8 cellular contexts compared by ENCODE assay signal in the genomic region with DNA sequence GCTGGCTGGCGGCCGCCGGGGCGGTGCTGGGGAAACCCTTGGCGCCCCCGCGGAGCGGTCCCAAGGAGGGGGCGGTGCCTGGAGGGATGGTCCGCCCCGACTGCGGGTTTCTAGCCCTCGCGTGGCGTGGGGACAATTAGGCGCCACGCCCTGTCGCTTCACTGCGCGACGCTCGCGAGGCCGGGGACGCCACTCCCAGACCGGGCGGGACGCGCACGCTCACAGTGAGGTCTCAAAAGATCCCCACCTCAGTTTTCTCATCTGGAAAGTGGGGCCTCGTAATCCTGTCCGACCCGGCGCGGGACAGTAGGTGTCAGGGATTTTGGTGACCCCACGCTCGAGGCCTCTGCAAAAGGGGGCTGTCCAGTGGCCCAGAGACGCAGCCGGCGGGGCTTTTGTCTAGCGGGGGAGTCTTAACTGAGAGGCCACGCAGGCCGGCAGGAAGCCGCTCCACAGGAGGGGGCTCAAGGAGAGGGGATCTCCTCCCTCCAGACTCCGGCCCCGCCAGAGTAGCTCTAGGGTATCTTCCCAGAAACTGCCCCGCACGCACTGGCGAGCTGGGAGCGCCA. TPM values are rescaled to one million over a fixed set of nuclear protein-coding genes. Genes with fewer than 3 reads are reported as not detected.
DNase-seq lines count a peak whose midpoint lies in the region; ATAC-seq and TF ChIP-seq lines count a peak whose summit lies in the region.

No MANE protein-coding gene starts in this region.

- no peaks in the 10 kb centered on the region for H3K27me3 ChIP-seq in lung (ENCODE audit: control insufficient read depth, insufficient read depth)

- H3K36me3 ChIP-seq in lung (ENCODE audit: control insufficient read depth in 2 of 2, insufficient read depth in 2 of 2, low read length in 2 of 2), result peaks cover 0 to 10% of the 10 kb centered on the region in 2 donors

- peaks cover 10% of the 10 kb centered on the region for H3K36me3 Mint-ChIP-seq in activated CD4-positive, alpha-beta T cell treated with anti-CD3 and anti-CD28 coated beads, Interleukin-2, amount 10 ng/mL, durations not matched to agents 24 days and 14 days (ENCODE audit: low read depth)

- H3K27me3 Mint-ChIP-seq in activated CD4-positive, alpha-beta T cell treated with anti-CD3 and anti-CD28 coated beads, Interleukin-2, amount 10 ng/mL, durations not matched to agents 24 days and 14 days, result no peaks in the 10 kb centered on the region

- no peaks in the 10 kb centered on the region for H3K9me3 Mint-ChIP-seq in activated CD4-positive, alpha-beta T cell treated with anti-CD3 and anti-CD28 coated beads, Interleukin-2, amount 10 ng/mL, durations not matched to agents 24 days and 14 days

- 0% methylated on average over 50 of the region's 50 CpGs for WGBS in lung, 2 donors

- H3K9me3 ChIP-seq in lung (ENCODE audit: control insufficient read depth in 2 of 2, insufficient read depth in 1 of 2, low read length in 1 of 2), result no peaks in the 10 kb centered on the region

- DNase-seq in DMS53 (lab: John Stamatoyannopoulos, UW) (peak; percentile 77), DMS53 treated with DMSO at 0.1 percent for 48 hours (lab: John Stamatoyannopoulos, UW; ENCODE audit: unreplicated experiment) (no peak), NCI-H226 (peak; percentile 64), dermis blood vessel endothelial cell (peak; percentile 75), lung (ENCODE audit: low spot score) (peak; percentile 81)
- peak; percentile 98 for DNase-seq in activated CD4-positive, alpha-beta T cell treated with anti-CD3 and anti-CD28 coated beads, Interleukin-2, amount 10 ng/mL, durations not matched to agents 24 days and 14 days
- peak; percentile 68 to 83 (median 71) for DNase-seq in stimulated activated CD4-positive, alpha-beta T cell treated with anti-CD3 and anti-CD28 coated beads, TNF-alpha, amount 100 ng/mL, for 24 hours (ENCODE audit: low read depth in 3 of 3)

- H3K4me3 Mint-ChIP-seq in activated CD4-positive, alpha-beta T cell treated with anti-CD3 and anti-CD28 coated beads, Interleukin-2, amount 10 ng/mL, durations not matched to agents 24 days and 14 days, result peak overlapping the region; percentile 95

- H3K4me1 Mint-ChIP-seq in activated CD4-positive, alpha-beta T cell treated with anti-CD3 and anti-CD28 coated beads, Interleukin-2, amount 10 ng/mL, durations not matched to agents 24 days and 14 days, result peaks cover 37% of the 10 kb centered on the region

- H3K4me3 ChIP-seq in lung, result peak overlapping the region; percentile 94

- H3K4me1 ChIP-seq in lung (ENCODE audit: control insufficient read depth in 2 of 2, insufficient read depth in 2 of 2, low read length in 2 of 2), result peaks cover 10 to 12% of the 10 kb centered on the region in 2 donors

- intact Hi-C loops in activated CD4-positive, alpha-beta T cell treated with anti-CD3 and anti-CD28 coated beads, Interleukin-2, amount 10 ng/mL, durations not matched to agents 24 days and 14 days (cut with micrococcal nuclease), result loop anchor here (1.0 to 10.0 kb wide), 8 partner anchors 17 to 836 kb away; partner anchors contain the start of genes ARID3B, COX5A, CSK and SIN3A

- TF ChIP-seq CTCF in lung (IDR thresholded peaks at IDR 0.05; ENCODE audit: control extremely low read depth, extremely low read depth), result no peak

- H3K27ac ChIP-seq in lung (ENCODE audit: low read depth in 1 of 2, low read length in 1 of 2), result peak overlapping the region; percentile 96 to 98

- H3K27ac Mint-ChIP-seq in activated CD4-positive, alpha-beta T cell treated with anti-CD3 and anti-CD28 coated beads, Interleukin-2, amount 10 ng/mL, durations not matched to agents 24 days and 14 days, result peak overlapping the region; percentile 97

- ATAC-seq in HG02840 (IDR thresholded peaks at IDR 0.05; ENCODE audit: low FRiP score, unreplicated experiment) (peak; percentile 42), lung (ENCODE audit: insufficient read depth, low FRiP score) (peak; percentile 82)

RNA-seq across cellular contexts. Expression of gene CLK3, which starts 0.8 kb away (rescaled TPM):
- 112 and 113 TPM in 2 replicates for total RNA-seq in activated CD4-positive, alpha-beta T cell treated with anti-CD3 and anti-CD28 coated beads, Interleukin-2, amount 10 ng/mL, durations not matched to agents 24 days and 14 days
- total RNA-seq in dermis blood vessel endothelial cell (68.3 and 81.5 TPM in 2 replicates), lung (10 to 100 TPM; 65.9 to 70.4 TPM)
- 10 to 100 TPM; 56.1 to 63.3 TPM for polyA plus RNA-seq in lung
